ENCODE assay signal across 26 cellular contexts in the genomic region with DNA sequence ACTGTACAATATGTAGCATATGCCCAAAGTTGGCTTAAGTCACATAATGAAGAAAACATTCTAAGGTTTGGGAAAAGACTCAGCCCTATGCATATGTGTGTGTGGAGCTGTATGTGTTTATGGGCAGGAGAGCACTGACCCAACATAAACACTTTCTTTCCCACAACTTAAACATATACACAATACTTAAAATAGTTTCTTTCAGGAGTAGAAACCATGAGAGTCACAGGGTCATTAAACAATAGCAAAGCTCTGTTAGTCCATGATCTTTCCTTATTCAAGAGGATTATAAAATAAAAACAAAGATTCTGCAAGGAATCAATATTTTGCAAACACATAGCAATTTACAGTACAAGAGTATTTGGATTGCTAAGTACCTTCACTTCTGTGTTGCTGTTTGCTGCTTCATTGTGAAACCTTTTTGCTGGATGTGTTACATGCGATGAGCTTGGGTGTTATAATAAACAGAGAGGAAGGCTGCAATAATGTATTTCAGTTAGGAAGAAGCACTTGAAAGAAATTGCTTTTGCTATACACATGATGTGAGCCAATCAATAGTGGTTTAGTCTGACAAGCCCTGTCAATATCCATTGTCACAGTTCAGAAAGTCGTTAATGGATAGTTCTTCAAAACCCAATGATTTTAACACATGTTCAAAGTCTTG.
DNase-seq lines count a peak whose midpoint lies in the region; ATAC-seq, FAIRE-seq and TF ChIP-seq lines count a peak whose summit lies in the region.
"Had no signal": no experiment of that assay in that cellular context is flagged by ENCODE, and none has a peak within 500 bp of the region (broad histone marks: within the 10 kb centered on the region; RNA-seq: fewer than 3 reads in every experiment).

No MANE protein-coding gene starts in this region.

- H3K36me3 Mint-ChIP-seq in GM23338 (ENCODE audit: low read depth): no peaks in the 10 kb centered on the region

- no peaks in the 10 kb centered on the region for H4K20me1 ChIP-seq in GM23338 (replicated peaks; ENCODE audit: insufficient read depth)

- H3K9me2 ChIP-seq in GM23338 (ENCODE audit: insufficient read depth): no peaks in the 10 kb centered on the region; the same call in 1 of the 2 replicates

- no peak overlapping the region for H3K4me3 Mint-ChIP-seq in GM23338
- H3K4me3 Mint-ChIP-seq: activated CD4-positive, alpha-beta T cell treated with anti-CD3 and anti-CD28 coated beads for 36 hours; activated T-cell treated with anti-CD3 and anti-CD28 coated beads, Interleukin-2, amount 50 U/mL, for 24 hours; stimulated activated memory B cell treated with anti-CD40 and anti-IgM and Interleukin-4, amounts not matched to agents 10 μg/mL and 1 μg/mL and 100 μg/mL, for 72 hours; T-helper 1 cell treated with Interleukin-12 subunit alpha and Interleukin-12 subunit beta and Interleukin-4 antibody, amounts not matched to agents 30 μg/mL and 1 μg/mL, for 36 hours had no signal

- no peak overlapping the region for H3K23ac ChIP-seq in mesenchymal stem cell (ENCODE audit: low read length in 2 of 2)

- H2BK12ac ChIP-seq in mesenchymal stem cell (ENCODE audit: low read length in 2 of 2): no peak overlapping the region

- DNase-seq in GM12892 (ENCODE audit: insufficient read length) (no peak), HCEC 1CT (peak; percentile 29), astrocyte of the spinal cord (ENCODE audit: low read depth, low spot score) (peak; percentile 38), mesenchymal stem cell (peak; percentile 77), pons (ENCODE audit: low spot score) (no peak), AML-193 (lab: John Stamatoyannopoulos, UW) (no peak), GM23338 (ENCODE audit: low spot score) (no peak), SJCRH30 (no peak)
- DNase-seq: activated CD4-positive, alpha-beta T cell treated with anti-CD3 and anti-CD28 coated beads for 36 hours; activated naive CD4-positive, alpha-beta T cell; activated T-cell treated with anti-CD3 and anti-CD28 coated beads, Interleukin-2, amount 50 U/mL, for 24 hours; adrenal gland; Calu3; GOT3; Karpas-422; NCI-H146; NCI-H526 treated with DMSO at 0.1 percent for 48 hours; RPMI8226; spleen; stimulated activated CD4-positive, alpha-beta T cell treated with anti-CD3 and anti-CD28 coated beads, Interleukin-2, amount 100 ng/mL, for 48 hours had no signal

- H3K14ac ChIP-seq in mesenchymal stem cell (ENCODE audit: low read length in 2 of 2): no peak overlapping the region

- no peaks in the 10 kb centered on the region for H3F3A ChIP-seq in GM23338 (replicated peaks; ENCODE audit: low read depth)

- no peak overlapping the region for H3K4me3 ChIP-seq in astrocyte of the spinal cord (ENCODE audit: low read depth, low read length)
- H3K4me3 ChIP-seq in mesenchymal stem cell (ENCODE audit: insufficient read depth in 1 of 2, low read depth in 1 of 2, low read length in 2 of 2): no peak overlapping the region
- no peak overlapping the region for H3K4me3 ChIP-seq in GM23338
- H3K4me3 ChIP-seq in SJCRH30: no peak overlapping the region
- H3K4me3 ChIP-seq: adrenal gland, cardiac muscle cell, spleen, suprapubic skin, vagina had no signal

- no peak overlapping the region for H3K9ac ChIP-seq in mesenchymal stem cell (ENCODE audit: low read length)

- H3K9me3 ChIP-seq in mesenchymal stem cell (ENCODE audit: control insufficient read depth, low read length) (no peaks in the 10 kb centered on the region), SJCRH30 (replicated peaks) (no peaks in the 10 kb centered on the region; the same call in 1 of the 2 replicates)
- H3K9me3 ChIP-seq: adrenal gland, spleen, suprapubic skin, vagina had no signal

- H3K27ac ChIP-seq in mesenchymal stem cell (ENCODE audit: low read length, poor library complexity, severe bottlenecking) (no peak overlapping the region), GM23338 (ENCODE audit: low read depth) (no peak overlapping the region), SJCRH30 (no peak overlapping the region)
- H3K27ac ChIP-seq: C4-2B, cardiac muscle cell, suprapubic skin, vagina had no signal

- H4K8ac ChIP-seq in mesenchymal stem cell (ENCODE audit: low read length): no peak overlapping the region

- in situ Hi-C loops in astrocyte of the spinal cord (cut with HindIII; ENCODE audit: low sequenced_read_pairs): no loop called here

- no peak overlapping the region for H2BK15ac ChIP-seq in mesenchymal stem cell (ENCODE audit: low read depth, poor library complexity, severe bottlenecking)

- no peaks in the 10 kb centered on the region for H3K79me1 ChIP-seq in mesenchymal stem cell (replicated peaks; ENCODE audit: low read length, poor library complexity, severe bottlenecking)

- no peaks in the 10 kb centered on the region for H3K36me3 ChIP-seq in mesenchymal stem cell (ENCODE audit: control insufficient read depth in 1 of 2, insufficient read depth in 2 of 2, low read depth in 1 of 2, low read length in 2 of 2)
- H3K36me3 ChIP-seq in GM23338 (ENCODE audit: insufficient read depth): no peaks in the 10 kb centered on the region
- no peaks in the 10 kb centered on the region for H3K36me3 ChIP-seq in SJCRH30
- H3K36me3 ChIP-seq: adrenal gland, cardiac muscle cell, suprapubic skin, vagina had no signal

- H3K9me3 Mint-ChIP-seq in GM23338: no peaks in the 10 kb centered on the region
- H3K9me3 Mint-ChIP-seq: activated T-cell treated with anti-CD3 and anti-CD28 coated beads, Interleukin-2, amount 50 U/mL, for 24 hours; stimulated activated memory B cell treated with anti-CD40 and anti-IgM and Interleukin-4, amounts not matched to agents 10 μg/mL and 1 μg/mL and 100 μg/mL, for 72 hours; T-helper 1 cell treated with Interleukin-12 subunit alpha and Interleukin-12 subunit beta and Interleukin-4 antibody, amounts not matched to agents 30 μg/mL and 1 μg/mL, for 36 hours had no signal

- no peak overlapping the region for H2BK120ac ChIP-seq in mesenchymal stem cell (ENCODE audit: low read depth, low read length)

- H3K4me1 ChIP-seq in mesenchymal stem cell (ENCODE audit: control insufficient read depth, insufficient read depth, low read depth, low read length) (peaks cover 2% of the 10 kb centered on the region), GM23338 (ENCODE audit: insufficient read depth) (peaks cover 11% of the 10 kb centered on the region), SJCRH30 (peaks cover 40% of the 10 kb centered on the region)
- H3K4me1 ChIP-seq: adrenal gland, suprapubic skin had no signal

- H2BK5ac ChIP-seq in mesenchymal stem cell (ENCODE audit: low read depth, low read length, poor library complexity, severe bottlenecking): no peak overlapping the region

- peak; percentile 50 for FAIRE-seq in GM12892 (lab: Jason Lieb, UNC)

- H3K4ac ChIP-seq in mesenchymal stem cell (ENCODE audit: low read depth in 1 of 2, low read length in 2 of 2): no peak overlapping the region

- no peak for TF ChIP-seq POLR2A in GM12892 (IDR thresholded peaks at IDR 0.05; ENCODE audit: low read depth, low read length)

- no peaks in the 10 kb centered on the region for H3K79me2 ChIP-seq in GM23338 (replicated peaks; ENCODE audit: insufficient read depth)

- no peak overlapping the region for H3K18ac ChIP-seq in mesenchymal stem cell (ENCODE audit: low read depth in 1 of 2, low read length in 2 of 2)

- no peak overlapping the region for H3K27ac Mint-ChIP-seq in GM23338
- H3K27ac Mint-ChIP-seq: activated T-cell treated with anti-CD3 and anti-CD28 coated beads, Interleukin-2, amount 50 U/mL, for 24 hours; T-helper 1 cell treated with Interleukin-12 subunit alpha and Interleukin-12 subunit beta and Interleukin-4 antibody, amounts not matched to agents 30 μg/mL and 1 μg/mL, for 36 hours had no signal

- no peak overlapping the region for H4K91ac ChIP-seq in mesenchymal stem cell (ENCODE audit: low read length)

- ATAC-seq in GM23338: no peak
- ATAC-seq: activated CD4-positive, alpha-beta T cell treated with anti-CD3 and anti-CD28 coated beads for 36 hours; stimulated activated memory B cell treated with anti-CD40 and anti-IgM and Interleukin-4, amounts not matched to agents 10 μg/mL and 1 μg/mL and 100 μg/mL, for 72 hours had no signal

- no peak overlapping the region for H3K4me2 ChIP-seq in mesenchymal stem cell (ENCODE audit: low read length, poor library complexity, severe bottlenecking)
- no peak overlapping the region for H3K4me2 ChIP-seq in GM23338

- no peak overlapping the region for H2AK5ac ChIP-seq in mesenchymal stem cell (ENCODE audit: low read length, severe bottlenecking)

- 57% methylated on average over 2 of the region's 2 CpGs for WGBS in mesenchymal stem cell

- peaks cover 18% of the 10 kb centered on the region for H3K4me1 Mint-ChIP-seq in GM23338

- no peak overlapping the region for H2AFZ ChIP-seq in mesenchymal stem cell (ENCODE audit: low read depth, low read length)
- no peak overlapping the region for H2AFZ ChIP-seq in GM23338

- H3K27me3 Mint-ChIP-seq in GM23338 (ENCODE audit: insufficient read depth, low read depth, poor library complexity): peaks cover 4% of the 10 kb centered on the region
- H3K27me3 Mint-ChIP-seq: activated CD4-positive, alpha-beta T cell treated with anti-CD3 and anti-CD28 coated beads for 36 hours; activated T-cell treated with anti-CD3 and anti-CD28 coated beads, Interleukin-2, amount 50 U/mL, for 24 hours; stimulated activated memory B cell treated with anti-CD40 and anti-IgM and Interleukin-4, amounts not matched to agents 10 μg/mL and 1 μg/mL and 100 μg/mL, for 72 hours had no signal

- H3K27me3 ChIP-seq in mesenchymal stem cell (ENCODE audit: control insufficient read depth in 1 of 2, insufficient read depth in 1 of 2, low read length in 2 of 2): no peaks in the 10 kb centered on the region
- peaks cover 21% of the 10 kb centered on the region for H3K27me3 ChIP-seq in GM23338 (ENCODE audit: insufficient read depth)
- H3K27me3 ChIP-seq in SJCRH30: no peaks in the 10 kb centered on the region
- H3K27me3 ChIP-seq: adrenal gland, cardiac muscle cell, spleen, suprapubic skin, vagina had no signal

- TF ChIP-seq CTCF in astrocyte of the spinal cord (IDR thresholded peaks at IDR 0.05; ENCODE audit: low read depth, low read length) (no peak), GM23338 (conservative IDR thresholded peaks at IDR 0.05; ENCODE audit: low read depth in 2 of 2) (no peak)

TF ChIP-seq in GM23338, 12 proteins besides CTCF, POLR2A, EP300 and RAD21 (continues in another document):
- no peak for TF ChIP-seq ZNF331 (CRISPR knock-in tag; IDR thresholded peaks at IDR 0.05; ENCODE audit: low read depth)
- no peak for TF ChIP-seq EZH2phosphoT487 (IDR thresholded peaks at IDR 0.05; ENCODE audit: unreplicated experiment)

Comparison
In these comparisons a context has a peak if more than half of its experiments do, and no peak if none do; other contexts are left out.
1. DNase-seq: peak in HCEC 1CT (single experiment), astrocyte of the spinal cord (single experiment) and mesenchymal stem cell (single experiment); none in GM12892 (single experiment), pons (single experiment), AML-193 (0 of 2), GM23338 (single experiment) and SJCRH30 (0 of 2).